1 cellular context compared by ENCODE assay signal in the genomic region with DNA sequence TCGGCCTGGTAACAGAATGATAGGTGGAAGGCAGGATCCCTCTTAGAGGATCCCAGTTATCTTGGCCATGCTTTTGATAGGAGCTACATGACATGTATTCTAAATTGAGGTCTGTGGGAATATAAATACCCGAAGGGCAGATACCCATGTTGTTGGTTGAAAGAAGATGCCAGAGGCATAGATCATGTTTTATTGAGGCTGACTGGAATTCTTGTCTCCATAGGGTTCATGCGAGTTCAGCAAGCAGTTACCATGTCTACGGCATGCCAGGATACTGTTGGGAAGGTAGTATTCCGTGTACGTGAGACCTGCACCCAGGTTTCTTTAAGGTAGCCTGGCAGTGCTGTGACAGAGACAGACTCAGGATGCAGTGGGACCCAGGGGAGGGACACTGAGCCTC.
TF ChIP-seq lines count a peak whose summit lies in the region.

No MANE protein-coding gene starts in this region.

TF ChIP-seq in H1, 55 proteins besides CTCF, POLR2A, EP300 and RAD21 (continued from another document):
- TF ChIP-seq, protein P1, sequence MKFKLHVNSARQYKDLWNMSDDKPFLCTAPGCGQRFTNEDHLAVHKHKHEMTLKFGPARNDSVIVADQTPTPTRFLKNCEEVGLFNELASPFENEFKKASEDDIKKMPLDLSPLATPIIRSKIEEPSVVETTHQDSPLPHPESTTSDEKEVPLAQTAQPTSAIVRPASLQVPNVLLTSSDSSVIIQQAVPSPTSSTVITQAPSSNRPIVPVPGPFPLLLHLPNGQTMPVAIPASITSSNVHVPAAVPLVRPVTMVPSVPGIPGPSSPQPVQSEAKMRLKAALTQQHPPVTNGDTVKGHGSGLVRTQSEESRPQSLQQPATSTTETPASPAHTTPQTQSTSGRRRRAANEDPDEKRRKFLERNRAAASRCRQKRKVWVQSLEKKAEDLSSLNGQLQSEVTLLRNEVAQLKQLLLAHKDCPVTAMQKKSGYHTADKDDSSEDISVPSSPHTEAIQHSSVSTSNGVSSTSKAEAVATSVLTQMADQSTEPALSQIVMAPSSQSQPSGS (IDR thresholded peaks at IDR 0.05; ENCODE audit: low read length), result no peak
- TF ChIP-seq EGR1 (IDR thresholded peaks at IDR 0.05; ENCODE audit: borderline replicate concordance, low read depth, low read length), result no peak
